34 cellular contexts compared by ENCODE assay signal in the genomic region with DNA sequence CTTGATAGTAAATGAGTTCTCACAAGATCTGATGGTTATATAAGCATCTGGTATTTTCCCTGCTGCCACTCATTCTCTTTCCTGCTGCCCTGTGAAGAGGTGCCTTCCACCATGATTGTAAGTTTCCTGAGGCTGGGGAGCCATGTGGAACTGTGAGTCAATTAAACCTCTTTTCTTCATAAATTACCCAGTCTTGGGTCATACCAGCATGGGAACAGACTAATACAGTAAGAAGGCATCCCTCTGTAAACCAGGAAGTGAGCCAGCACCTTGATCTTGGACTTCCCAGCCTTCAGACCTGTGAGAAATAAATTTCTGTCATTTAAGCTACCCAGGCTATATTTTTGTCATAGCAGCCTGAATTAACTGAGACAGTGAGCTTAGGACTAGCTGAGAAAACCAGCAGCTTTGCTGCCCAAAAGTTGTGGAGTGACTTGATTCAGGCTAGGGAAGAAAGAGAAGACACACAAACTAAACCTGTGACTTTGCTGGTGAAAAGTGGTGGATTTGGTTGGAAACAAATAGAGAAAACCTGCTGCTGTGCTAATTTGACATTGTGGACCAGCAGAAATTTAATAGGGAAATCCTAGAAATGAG.
"Had no signal": no experiment of that assay in that cellular context is flagged by ENCODE, and none has a peak within 500 bp of the region (broad histone marks: within the 10 kb centered on the region; RNA-seq: fewer than 3 reads in every experiment).

No MANE protein-coding gene starts in this region.

- H2AFZ ChIP-seq: PC-9 had no signal

- ATAC-seq: activated CD8-positive, alpha-beta T cell treated with anti-CD3 and anti-CD28 coated beads for 36 hours had no signal

- H3K27me3 Mint-ChIP-seq: activated CD4-positive, alpha-beta T cell treated with anti-CD3 and anti-CD28 coated beads, Interleukin-2, amount 10 ng/mL, durations not matched to agents 24 days and 14 days; activated CD8-positive, alpha-beta T cell treated with anti-CD3 and anti-CD28 coated beads for 36 hours; activated naive CD4-positive, alpha-beta T cell treated with anti-CD3 and anti-CD28 coated beads, Interleukin-2, amount 50 U/mL, for 24 hours; activated T-cell treated with anti-CD3 and anti-CD28 coated beads, Interleukin-2, amount 50 U/mL, for 24 hours; brain had no signal

- H3K4me3 Mint-ChIP-seq: activated CD4-positive, alpha-beta T cell treated with anti-CD3 and anti-CD28 coated beads, Interleukin-2, amount 10 ng/mL, durations not matched to agents 24 days and 14 days; activated CD8-positive, alpha-beta T cell treated with anti-CD3 and anti-CD28 coated beads for 36 hours; activated naive CD4-positive, alpha-beta T cell treated with anti-CD3 and anti-CD28 coated beads, Interleukin-2, amount 50 U/mL, for 24 hours; activated T-cell treated with anti-CD3 and anti-CD28 coated beads, Interleukin-2, amount 50 U/mL, for 24 hours; activated T-helper 1 cell treated with anti-CD3 and anti-CD28 coated beads, Interleukin-12 subunit alpha, Interleukin-12 subunit beta, Interleukin-2, Interleukin-4 antibody, amounts not matched to agents 30 ng/mL and 10 ng/mL and 1 ng/mL, durations not matched to agents 14 hours and 24 hours and 36 hours; brain had no signal

- DNase-seq: activated CD4-positive, alpha-beta T cell treated with anti-CD3 and anti-CD28 coated beads for 1 hour; activated CD4-positive, alpha-beta T cell treated with anti-CD3 and anti-CD28 coated beads, Interleukin-2, amount 10 ng/mL, durations not matched to agents 24 days and 14 days; activated CD4-positive, alpha-beta T cell treated with anti-CD3 and anti-CD28 coated beads, Interleukin-2, amount 50 U/mL, for 4 hours; activated CD4-positive, CD25-positive, alpha-beta regulatory T cell; activated CD8-positive, alpha-beta T cell treated with anti-CD3 and anti-CD28 coated beads for 36 hours; activated effector memory CD4-positive, alpha-beta T cell treated with Interleukin-2 at 50 U/mL for 16 hours; activated T-cell treated with anti-CD3 and anti-CD28 coated beads, Interleukin-2, amount 50 U/mL, for 24 hours; anterior cingulate cortex; caudate nucleus; cerebellar nuclear complex; cortex of kidney; Karpas-422; NCI-H1048; NCI-H1105 treated with DMSO at 0.1 percent for 48 hours; NCI-H1436; NCI-H1694; NCI-H1930; NCI-H2081 treated with DMSO at 0.1 percent for 48 hours; NCI-H226; NCI-H446 treated with DMSO at 0.1 percent for 48 hours; NCI-H524; NCI-H748 treated with DMSO at 0.1 percent for 48 hours; PC-9; Right ventricle myocardium superior; SW 1271; T-helper 1 cell; T-helper 2 cell; T1000; WERI-Rb-1 had no signal

- H3K27ac ChIP-seq: PC-9, WERI-Rb-1 had no signal

- FAIRE-seq: bronchial epithelial cell, RCC 7860 had no signal

- H3K9me3 Mint-ChIP-seq: activated naive CD4-positive, alpha-beta T cell treated with anti-CD3 and anti-CD28 coated beads, Interleukin-2, amount 50 U/mL, for 24 hours had no signal

- H3K4me3 ChIP-seq: PC-9 had no signal

- H3K4me1 Mint-ChIP-seq: brain had no signal

- H3K27ac Mint-ChIP-seq: activated CD4-positive, alpha-beta T cell treated with anti-CD3 and anti-CD28 coated beads, Interleukin-2, amount 10 ng/mL, durations not matched to agents 24 days and 14 days; activated CD8-positive, alpha-beta T cell treated with anti-CD3 and anti-CD28 coated beads for 36 hours; activated naive CD4-positive, alpha-beta T cell treated with anti-CD3 and anti-CD28 coated beads, Interleukin-2, amount 50 U/mL, for 24 hours; activated T-cell treated with anti-CD3 and anti-CD28 coated beads, Interleukin-2, amount 50 U/mL, for 24 hours; activated T-helper 1 cell treated with anti-CD3 and anti-CD28 coated beads, Interleukin-12 subunit alpha, Interleukin-12 subunit beta, Interleukin-2, Interleukin-4 antibody, amounts not matched to agents 30 ng/mL and 10 ng/mL and 1 ng/mL, durations not matched to agents 14 hours and 24 hours and 36 hours; brain had no signal

- H3K36me3 ChIP-seq: WERI-Rb-1 had no signal

- H3K4me2 ChIP-seq: PC-9 had no signal
